Comparison of ENCODE assay signal across 9 cellular contexts in the genomic region with DNA sequence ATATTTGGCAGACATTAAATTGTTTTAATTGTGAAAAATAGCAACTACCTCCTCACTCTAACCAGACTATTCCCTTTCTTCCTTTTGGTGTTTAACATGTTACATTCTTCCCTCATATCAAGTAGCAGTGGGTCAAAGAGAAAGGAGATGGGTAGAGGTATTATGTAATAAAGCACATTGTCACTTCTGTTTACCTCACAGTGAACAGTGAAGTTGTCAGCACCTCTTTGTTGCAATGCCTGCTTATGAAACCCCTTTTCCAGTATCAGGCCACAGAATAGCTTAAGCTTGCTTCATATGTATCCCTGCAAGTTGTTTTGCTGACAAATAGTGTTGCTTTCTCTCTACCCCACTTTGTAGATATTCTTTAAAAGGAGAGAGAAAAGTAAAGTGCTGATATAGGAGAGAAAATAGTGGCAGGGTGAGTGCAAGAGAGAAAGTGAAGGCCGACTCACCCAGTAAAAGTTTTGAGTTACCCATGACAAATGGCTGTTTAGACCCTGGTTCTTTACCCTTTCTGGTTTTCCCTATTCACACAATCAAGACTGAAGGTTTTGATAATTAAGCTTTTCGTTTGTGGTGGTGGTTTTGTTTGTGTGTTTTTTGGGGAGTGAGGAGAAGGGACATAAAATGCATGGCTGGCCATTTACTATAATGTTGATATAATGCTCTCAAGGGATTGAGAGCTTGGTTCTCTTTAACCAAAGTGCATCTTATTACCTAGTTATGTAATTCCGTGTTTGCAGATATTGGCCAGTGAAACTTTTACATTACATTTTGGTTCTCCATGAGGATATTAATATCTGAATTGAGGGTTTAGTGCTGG. TPM values are rescaled to one million over a fixed set of nuclear protein-coding genes. Genes with fewer than 3 reads are reported as not detected.
A peak's percentile ranks its signal among the peaks of the same experiment; 100 is the strongest.
DNase-seq lines count a peak whose midpoint lies in the region; ATAC-seq and TF ChIP-seq lines count a peak whose summit lies in the region.
"Had no signal": no experiment of that assay in that cellular context is flagged by ENCODE, and none has a peak within 500 bp of the region (broad histone marks: within the 10 kb centered on the region; RNA-seq: fewer than 3 reads in every experiment).

No MANE protein-coding gene starts in this region.

- no peak overlapping the region for H2BK5ac ChIP-seq in mesendoderm (ENCODE audit: low read length)

- peak overlapping the region; percentile 60 for H3K18ac ChIP-seq in mesendoderm (ENCODE audit: low read length)

- H4K8ac ChIP-seq in mesendoderm (ENCODE audit: low read depth, low read length), result no peak overlapping the region

- no peaks in the 10 kb centered on the region for H3K9me3 Mint-ChIP-seq in activated T-cell treated with anti-CD3 and anti-CD28 coated beads, Interleukin-2, amount 50 U/mL, for 72 hours

- no peak overlapping the region for H4K5ac ChIP-seq in mesendoderm (ENCODE audit: low read length)

- H3K4me1 ChIP-seq in mesendoderm (ENCODE audit: control insufficient read depth, low read depth, low read length) (peaks cover 3% of the 10 kb centered on the region), upper lobe of left lung (peaks cover 60 to 72% (median 69%) of the 10 kb centered on the region in 4 donors)

- no peak overlapping the region for H2AK5ac ChIP-seq in mesendoderm (ENCODE audit: low read length)

- H3K79me2 ChIP-seq in mesendoderm (ENCODE audit: control insufficient read depth, insufficient read depth, low read length), result peaks cover 28% of the 10 kb centered on the region

- H3K27me3 ChIP-seq in mesendoderm (ENCODE audit: insufficient read depth, low read length, poor library complexity) (no peaks in the 10 kb centered on the region), upper lobe of left lung (no peaks in the 10 kb centered on the region)

- peak in 1 of 4 donors; percentile 35 for TF ChIP-seq EP300 in upper lobe of left lung (IDR thresholded peaks at IDR 0.05)

- H3K4me3 Mint-ChIP-seq in activated T-cell treated with anti-CD3 and anti-CD28 coated beads, Interleukin-2, amount 50 U/mL, for 72 hours, result peak overlapping the region; percentile 85 to 92

- peak overlapping the region; percentile 22 for H3K56ac ChIP-seq in mesendoderm (ENCODE audit: low read length)

- H3K27me3 Mint-ChIP-seq in activated T-cell treated with anti-CD3 and anti-CD28 coated beads, Interleukin-2, amount 50 U/mL, for 72 hours (ENCODE audit: low read depth), result no peaks in the 10 kb centered on the region

- H3K36me3 Mint-ChIP-seq in activated T-cell treated with anti-CD3 and anti-CD28 coated beads, Interleukin-2, amount 50 U/mL, for 72 hours (ENCODE audit: insufficient read depth in 2 of 2), result peaks cover 4% of the 10 kb centered on the region in 2 donors

- H3K27ac Mint-ChIP-seq in activated T-cell treated with anti-CD3 and anti-CD28 coated beads, Interleukin-2, amount 50 U/mL, for 72 hours, result no peak overlapping the region

- no peak for DNase-seq in activated T-cell treated with anti-CD3 and anti-CD28 coated beads, Interleukin-2, amount 50 U/mL, for 72 hours
- no peak for DNase-seq in activated T-cell treated with anti-CD3 and anti-CD28 coated beads for 4 hours
- peak; percentile 84 for DNase-seq in choroid plexus epithelial cell (ENCODE audit: low read depth)
- DNase-seq in mesendoderm, result peak; percentile 23
- DNase-seq in upper lobe of left lung, result no peak
- DNase-seq in activated CD8-positive, alpha-beta memory T cell treated with anti-CD3 and anti-CD28 coated beads, Interleukin-2, amount 50 U/mL, for 48 hours, result no peak
- no peak for DNase-seq in NCI-H774 (lab: John Stamatoyannopoulos, UW)
- no peak for DNase-seq in epidermal melanocyte (ENCODE audit: insufficient read length, low spot score)
- DNase-seq: cerebellar nuclear complex had no signal

- no peak for TF ChIP-seq POLR2A in upper lobe of left lung (IDR thresholded peaks at IDR 0.05)

- TF ChIP-seq CTCF in choroid plexus epithelial cell (conservative IDR thresholded peaks at IDR 0.05; ENCODE audit: low read depth, low read length) (no peak), upper lobe of left lung (IDR thresholded peaks at IDR 0.05) (no peak)

- no peak for ATAC-seq in activated T-cell treated with anti-CD3 and anti-CD28 coated beads, Interleukin-2, amount 50 U/mL, for 72 hours (replicated peaks in 1 of 2)
- ATAC-seq in upper lobe of left lung (ENCODE audit: low FRiP score in 2 of 2), result peak in 1 of 2 donors; percentile 8

- H3K23ac ChIP-seq in mesendoderm (ENCODE audit: low read length), result no peak overlapping the region

- peaks cover 3% of the 10 kb centered on the region for H3K79me1 ChIP-seq in mesendoderm (ENCODE audit: low read length)

- peaks cover 62% of the 10 kb centered on the region for H3K4me1 Mint-ChIP-seq in activated T-cell treated with anti-CD3 and anti-CD28 coated beads, Interleukin-2, amount 50 U/mL, for 72 hours (ENCODE audit: low read depth)

- H2BK15ac ChIP-seq in mesendoderm (replicated peaks; ENCODE audit: low read depth), result no peak overlapping the region

- H3K27ac ChIP-seq in mesendoderm (ENCODE audit: low read depth, low read length) (no peak overlapping the region), upper lobe of left lung (peak overlapping the region; percentile 98 to 100 (median 100))

- no peak overlapping the region for H2BK120ac ChIP-seq in mesendoderm (ENCODE audit: low read depth, low read length)

- no peaks in the 10 kb centered on the region for H3K9me3 ChIP-seq in upper lobe of left lung

- H3K36me3 ChIP-seq in mesendoderm (ENCODE audit: control insufficient read depth, insufficient read depth, low read length), result no peaks in the 10 kb centered on the region
- peaks cover 0 to 16% (median 4%) of the 10 kb centered on the region in 4 donors for H3K36me3 ChIP-seq in upper lobe of left lung

- no peak overlapping the region for H3K4ac ChIP-seq in mesendoderm (ENCODE audit: low read depth, low read length)

- no peak overlapping the region for H3K4me2 ChIP-seq in mesendoderm (ENCODE audit: low read length)

- H3K9ac ChIP-seq in mesendoderm (ENCODE audit: low read length), result peak overlapping the region; percentile 15

- no CpG with 5 or more reads among the region's 3 CpGs for WGBS in mesendoderm (ENCODE audit: extremely low coverage, insufficient coverage, low lambda C conversion rate)
- 22 to 24% methylated on average over 3 of the region's 3 CpGs for WGBS in upper lobe of left lung, 2 donors

- peak overlapping the region; percentile 9 for H3K4me3 ChIP-seq in choroid plexus epithelial cell (ENCODE audit: low read depth, low read length)
- no peak overlapping the region for H3K4me3 ChIP-seq in mesendoderm (ENCODE audit: low read length)
- H3K4me3 ChIP-seq in upper lobe of left lung, result peak overlapping the region; percentile 16 to 95 (median 91)

RNA-seq across cellular contexts. Expression of a gene that starts 3.7 kb away (rescaled TPM):
- 100 to 1,000 TPM; 109 to 111 TPM for total RNA-seq in activated T-cell treated with anti-CD3 and anti-CD28 coated beads, Interleukin-2, amount 50 U/mL, for 72 hours
- 194 TPM for polyA plus RNA-seq in mesendoderm (2013, experiment 1 of 2)
- polyA plus RNA-seq in mesendoderm (2013, experiment 2 of 2), result 196 TPM
- total RNA-seq in upper lobe of left lung, result 100 to 1,000 TPM in 5 of 6 donors, 10 to 100 TPM in 1; 90.1 to 854 (median 640) TPM

Comparison
In these comparisons a context has a peak if more than half of its experiments do, and no peak if none do; other contexts are left out.
1. DNase-seq: peak in choroid plexus epithelial cell (single experiment) and mesendoderm (single experiment); none in activated T-cell treated with anti-CD3 and anti-CD28 coated beads, Interleukin-2, amount 50 U/mL, for 72 hours (0 of 2), activated T-cell treated with anti-CD3 and anti-CD28 coated beads for 4 hours (single experiment), upper lobe of left lung (0 of 2), activated CD8-positive, alpha-beta memory T cell treated with anti-CD3 and anti-CD28 coated beads, Interleukin-2, amount 50 U/mL, for 48 hours (single experiment), NCI-H774 (single experiment) and epidermal melanocyte (single experiment).